Comparison of ENCODE assay signal across 8 cellular contexts in genomic region chr3:122679467-122680291, GRCh38. TPM values are rescaled to one million over a fixed set of nuclear protein-coding genes. Genes with fewer than 3 reads are reported as not detected.
DNase-seq lines count a peak whose midpoint lies in the region; ATAC-seq and TF ChIP-seq lines count a peak whose summit lies in the region.

No MANE protein-coding gene starts in this region.

- peaks cover 6% of the 10 kb centered on the region for H3K36me3 Mint-ChIP-seq in activated naive CD4-positive, alpha-beta T cell treated with anti-CD3 and anti-CD28 coated beads for 36 hours (ENCODE audit: low read depth)

- H3K4me2 ChIP-seq in DND-41 (ENCODE audit: insufficient read depth, low read length), result peak overlapping the region; percentile 92

- peak overlapping the region in 1 of 2 experiments; percentile 86; a peak in 2 of 4 replicates for H3K4me3 ChIP-seq in DND-41 (ENCODE audit: low read depth in 1 of 2, low read length in 2 of 2)
- H3K4me3 ChIP-seq in heart left ventricle, result peak overlapping the region in 11 of 12 donors; percentile 68 to 92 (median 80)

- H3K9me3 Mint-ChIP-seq in activated naive CD4-positive, alpha-beta T cell treated with anti-CD3 and anti-CD28 coated beads for 36 hours, result no peaks in the 10 kb centered on the region

- peak overlapping the region; percentile 90 for H3K27ac ChIP-seq in DND-41 (ENCODE audit: low read length)
- H3K27ac ChIP-seq in heart left ventricle, result peak overlapping the region; percentile 76 to 96 (median 94)

- H3K36me3 ChIP-seq in DND-41 (ENCODE audit: insufficient read depth, low read length) (peaks cover 12% of the 10 kb centered on the region), heart left ventricle (peaks cover 0 to 13% (median 0%) of the 10 kb centered on the region in 9 donors)

- TF ChIP-seq CTCF in DND-41 (IDR thresholded peaks at IDR 0.05; ENCODE audit: borderline replicate concordance, extremely low read depth, low read length, poor library complexity, severe bottlenecking) (no peak), heart left ventricle (IDR thresholded peaks at IDR 0.05) (peak in 3 of 12 donors; percentile 0 to 28 (median 17))

- 18 to 28% (median 22%) methylated on average over 18 of the region's 18 CpGs for WGBS in heart left ventricle, 4 donors

- H3K4me1 Mint-ChIP-seq in activated naive CD4-positive, alpha-beta T cell treated with anti-CD3 and anti-CD28 coated beads for 36 hours (ENCODE audit: low read depth), result peaks cover 46% of the 10 kb centered on the region

- peaks cover 42% of the 10 kb centered on the region for H3K79me2 ChIP-seq in DND-41 (ENCODE audit: insufficient read depth, low read length)

- H3K4me1 ChIP-seq in DND-41 (ENCODE audit: insufficient read depth, low read length), result peaks cover 53% of the 10 kb centered on the region
- H3K4me1 ChIP-seq in heart left ventricle, result peaks cover 0 to 59% (median 20%) of the 10 kb centered on the region in 12 donors

- H3K27ac Mint-ChIP-seq in activated naive CD4-positive, alpha-beta T cell treated with anti-CD3 and anti-CD28 coated beads for 36 hours, result peak overlapping the region; percentile 96

- ATAC-seq in DND-41 (ENCODE audit: insufficient read depth, low read depth) (peak; percentile 34), GM21723 (IDR thresholded peaks at IDR 0.05; ENCODE audit: unreplicated experiment) (peak; percentile 21), heart left ventricle (peak; percentile 31 to 49 (median 45)), GM19328 (IDR thresholded peaks at IDR 0.05; ENCODE audit: unreplicated experiment) (no peak)

- H3K4me3 Mint-ChIP-seq in activated naive CD4-positive, alpha-beta T cell treated with anti-CD3 and anti-CD28 coated beads for 36 hours, result peak overlapping the region; percentile 83

- intact Hi-C loops in activated naive CD4-positive, alpha-beta T cell treated with anti-CD3 and anti-CD28 coated beads for 36 hours (cut with micrococcal nuclease), result loop anchor here (1.0 to 10.0 kb wide), 13 partner anchors 69 to 1133 kb away; partner anchors contain the start of genes FAM162A, KPNA1, SEMA5B and SLC49A4
- intact Hi-C loops in heart left ventricle (cut with DNase I), result loop anchor here (1.0 to 10.0 kb wide), 23 partner anchors 113 to 1135 kb away; partner anchors contain the start of genes POLQ (in 6 of the 10), DTX3L (in 5 of the 10), PARP9 (in 5 of the 10) and FAM162A (in 2 of the 10)

- no peaks in the 10 kb centered on the region for H3K27me3 ChIP-seq in DND-41 (ENCODE audit: insufficient read depth, low read length, poor library complexity)
- H3K27me3 ChIP-seq in heart left ventricle, result no peaks in the 10 kb centered on the region

- H3K9ac ChIP-seq in DND-41 (ENCODE audit: low read depth, low read length), result peak overlapping the region; percentile 91

- peaks cover 5% of the 10 kb centered on the region; the same call in 1 of the 2 replicates for H4K20me1 ChIP-seq in DND-41 (ENCODE audit: insufficient read depth, low read length)

- CTCF ChIA-PET in activated naive CD4-positive, alpha-beta T cell treated with anti-CD3 and anti-CD28 coated beads for 36 hours (lab: Charles Lee), result interaction anchor here (0.7 to 6.4 kb wide), 33 partner anchors 11 to 297 kb away, joined by 3 to 165 read pairs (median 5); partner anchors contain the start of genes DTX3L, MIX23, PARP9 and WDR5B

- H2AFZ ChIP-seq in DND-41 (ENCODE audit: low read depth, low read length), result peak overlapping the region; percentile 93

- no peaks in the 10 kb centered on the region for H3K27me3 Mint-ChIP-seq in activated naive CD4-positive, alpha-beta T cell treated with anti-CD3 and anti-CD28 coated beads for 36 hours (ENCODE audit: low read depth)

- TF ChIP-seq POLR2A in heart left ventricle (IDR thresholded peaks at IDR 0.05), result no peak

- no peaks in the 10 kb centered on the region for H3K9me3 ChIP-seq in DND-41 (ENCODE audit: insufficient read depth, low read length, severe bottlenecking)
- peaks cover 0 to 7% (median 0%) of the 10 kb centered on the region in 12 donors for H3K9me3 ChIP-seq in heart left ventricle

- DNase-seq in DND-41 (peak; percentile 34), NCI-H187 treated with DMSO at 0.1 percent for 48 hours (lab: John Stamatoyannopoulos, UW) (peak; percentile 9), heart left ventricle (peak in 2 of 5 donors; percentile 29 to 40), putamen (ENCODE audit: low spot score) (peak; percentile 7), middle frontal gyrus (ENCODE audit: extremely low spot score, low spot score) (no peak)
- peak; percentile 19 for DNase-seq in activated naive CD4-positive, alpha-beta T cell treated with anti-CD3 and anti-CD28 coated beads for 36 hours

RNA-seq across cellular contexts. Expression of gene PARP14, which starts 1.0 kb away (rescaled TPM):
- 10 to 100 TPM; 35.4 to 38.9 TPM for total RNA-seq in activated naive CD4-positive, alpha-beta T cell treated with anti-CD3 and anti-CD28 coated beads for 36 hours
- 100 to 1,000 TPM in 1 of 9 donors, 10 to 100 TPM in 8; 10.1 to 104 (median 15.6) TPM for total RNA-seq in heart left ventricle
- polyA plus RNA-seq in heart left ventricle, result 1 to 10 TPM; 5.0 to 7.1 TPM
